25 cellular contexts compared by ENCODE assay signal in the genomic region with DNA sequence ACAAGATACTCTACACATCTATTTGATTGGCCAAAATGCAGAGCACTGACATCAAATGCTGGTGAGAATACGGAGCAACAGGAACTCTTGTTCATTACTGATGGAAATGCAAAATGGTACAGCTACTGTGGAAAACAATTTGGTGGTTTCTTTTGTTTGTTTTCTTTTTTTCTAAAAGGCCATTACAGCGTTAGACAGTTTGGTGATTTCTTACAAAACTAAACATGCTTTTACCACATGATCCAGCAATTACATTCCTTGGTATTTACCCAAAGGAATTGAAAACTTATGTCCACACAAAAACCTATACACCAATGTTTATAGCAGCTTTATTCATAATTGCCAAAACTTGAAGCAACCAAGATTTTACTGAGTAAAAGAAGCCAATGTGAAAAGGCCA.
"Had no signal": no experiment of that assay in that cellular context is flagged by ENCODE, and none has a peak within 500 bp of the region (broad histone marks: within the 10 kb centered on the region; RNA-seq: fewer than 3 reads in every experiment).

No MANE protein-coding gene starts in this region.

- H3K9me3 ChIP-seq: pancreas, right lobe of liver, suprapubic skin, vagina had no signal

- H3K4me3 ChIP-seq: pancreas, right lobe of liver, suprapubic skin, vagina had no signal

- H3K9me3 Mint-ChIP-seq: activated T-helper 1 cell treated with anti-CD3 and anti-CD28 coated beads, Interleukin-12 subunit alpha, Interleukin-12 subunit beta, Interleukin-2, Interleukin-4 antibody, amounts not matched to agents 30 ng/mL and 10 ng/mL and 1 ng/mL, durations not matched to agents 14 hours and 24 hours and 36 hours; immature natural killer cell; memory B cell; naive thymus-derived CD4-positive, alpha-beta T cell; stimulated activated naive CD8-positive, alpha-beta T cell treated with anti-CD3 and anti-CD28 coated beads, Interleukin-15, amount 100 ng/mL, for 72 hours; T-helper 1 cell treated with Interleukin-12 subunit alpha and Interleukin-12 subunit beta and Interleukin-4 antibody, amounts not matched to agents 30 μg/mL and 1 μg/mL, for 36 hours had no signal

- H3K27ac ChIP-seq: epithelial cell of prostate, pancreas, right lobe of liver, suprapubic skin, vagina, VCaP had no signal

- H3K36me3 Mint-ChIP-seq: activated naive CD8-positive, alpha-beta T cell; brain; immature natural killer cell; memory B cell; naive thymus-derived CD4-positive, alpha-beta T cell had no signal

- H3K27me3 ChIP-seq: pancreas, right lobe of liver, suprapubic skin, vagina had no signal

- DNase-seq: activated CD4-positive, alpha-beta T cell treated with anti-CD3 and anti-CD28 coated beads for 1 hour; activated CD4-positive, alpha-beta T cell treated with anti-CD3 and anti-CD28 coated beads, Interleukin-2, amount 50 U/mL, for 48 hours; activated gamma-delta T cell treated with Interleukin-2 at 50 U/mL for 16 hours; amniotic stem cell; caudate nucleus; endodermal cell; immature natural killer cell; naive thymus-derived CD4-positive, alpha-beta T cell; pancreas; right lobe of liver; small intestine; stimulated activated CD4-positive, alpha-beta T cell treated with anti-CD3 and anti-CD28 coated beads, Interleukin-15, amount 100 ng/mL, for 24 hours; stimulated activated CD4-positive, alpha-beta T cell treated with anti-CD3 and anti-CD28 coated beads, Interleukin-4, amount 100 ng/mL, for 1 hour; stimulated activated naive CD8-positive, alpha-beta T cell treated with anti-CD3 and anti-CD28 coated beads, Interleukin-15, amount 100 ng/mL, for 72 hours; trophoblast cell had no signal

- H3K4me1 ChIP-seq: pancreas, right lobe of liver, vagina had no signal

- ATAC-seq: naive thymus-derived CD4-positive, alpha-beta T cell; pancreas; right lobe of liver; stimulated activated naive CD8-positive, alpha-beta T cell treated with anti-CD3 and anti-CD28 coated beads, Interleukin-15, amount 100 ng/mL, for 72 hours had no signal

- H3K4me1 Mint-ChIP-seq: endodermal cell; memory B cell; stimulated activated naive CD8-positive, alpha-beta T cell treated with anti-CD3 and anti-CD28 coated beads, Interleukin-15, amount 100 ng/mL, for 72 hours had no signal

- H3K4me3 Mint-ChIP-seq: activated naive CD8-positive, alpha-beta T cell; activated T-helper 1 cell treated with anti-CD3 and anti-CD28 coated beads, Interleukin-12 subunit alpha, Interleukin-12 subunit beta, Interleukin-2, Interleukin-4 antibody, amounts not matched to agents 30 ng/mL and 10 ng/mL and 1 ng/mL, durations not matched to agents 14 hours and 24 hours and 36 hours; brain; endodermal cell; immature natural killer cell; memory B cell; naive thymus-derived CD4-positive, alpha-beta T cell; stimulated activated naive CD8-positive, alpha-beta T cell treated with anti-CD3 and anti-CD28 coated beads, Interleukin-15, amount 100 ng/mL, for 72 hours; T-helper 1 cell treated with Interleukin-12 subunit alpha and Interleukin-12 subunit beta and Interleukin-4 antibody, amounts not matched to agents 30 μg/mL and 1 μg/mL, for 36 hours had no signal

- FAIRE-seq: colon, pancreas, small intestine had no signal

- H3K36me3 ChIP-seq: pancreas, right lobe of liver, suprapubic skin, vagina had no signal

- H3K27ac Mint-ChIP-seq: activated naive CD8-positive, alpha-beta T cell; activated T-helper 1 cell treated with anti-CD3 and anti-CD28 coated beads, Interleukin-12 subunit alpha, Interleukin-12 subunit beta, Interleukin-2, Interleukin-4 antibody, amounts not matched to agents 30 ng/mL and 10 ng/mL and 1 ng/mL, durations not matched to agents 14 hours and 24 hours and 36 hours; brain; endodermal cell; immature natural killer cell; memory B cell; stimulated activated naive CD8-positive, alpha-beta T cell treated with anti-CD3 and anti-CD28 coated beads, Interleukin-15, amount 100 ng/mL, for 72 hours; T-helper 1 cell treated with Interleukin-12 subunit alpha and Interleukin-12 subunit beta and Interleukin-4 antibody, amounts not matched to agents 30 μg/mL and 1 μg/mL, for 36 hours had no signal
